ENCODE assay signal across 1 cellular context in genomic region chr16:87244646-87245197, GRCh38.
TF ChIP-seq lines count a peak whose summit lies in the region.

No MANE protein-coding gene starts in this region.

TF ChIP-seq in K562, 482 proteins besides CTCF, POLR2A, EP300 and RAD21 (continued from another document):
- TF ChIP-seq ETV6 (IDR thresholded peaks at IDR 0.05; ENCODE audit: borderline replicate concordance in 1 of 2, low read depth in 2 of 2, low read length in 1 of 2) (no peak), ETV6 (CRISPR knock-in tag; IDR thresholded peaks at IDR 0.05; ENCODE audit: borderline replicate concordance) (no peak), NFRKB (IDR thresholded peaks at IDR 0.05; ENCODE audit: low read depth) (no peak), RBM25 (IDR thresholded peaks at IDR 0.05; ENCODE audit: low read depth, low read length, severe bottlenecking) (peak; percentile 63), HMG20B (CRISPR knock-in tag; IDR thresholded peaks at IDR 0.05) (no peak)
TF ChIP-seq in K562: peak in this region for 3.
